33 cellular contexts compared by ENCODE assay signal in the genomic region with DNA sequence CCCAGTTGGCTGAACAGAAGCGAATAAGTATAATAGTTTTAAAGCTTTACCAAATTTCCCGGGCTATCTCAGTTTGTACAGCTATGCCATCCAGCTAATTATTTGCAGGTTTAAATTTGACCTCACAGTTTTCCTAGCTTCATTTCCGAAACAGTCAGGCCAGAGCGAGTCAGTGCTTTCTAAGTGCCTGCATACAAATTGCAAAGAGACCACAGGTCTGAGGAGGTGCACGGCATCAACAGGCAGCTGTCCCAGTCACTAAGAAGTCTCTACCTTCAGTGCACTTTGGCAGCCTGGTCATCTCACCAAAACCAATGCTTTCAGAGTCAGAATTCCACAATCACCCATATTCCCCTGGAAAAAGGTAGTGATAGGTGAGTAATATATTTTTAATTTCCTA. TPM values are rescaled to one million over a fixed set of nuclear protein-coding genes. Genes with fewer than 3 reads are reported as not detected.
"Had no signal": no experiment of that assay in that cellular context is flagged by ENCODE, and none has a peak within 500 bp of the region (broad histone marks: within the 10 kb centered on the region; RNA-seq: fewer than 3 reads in every experiment).

No MANE protein-coding gene starts in this region.

- H3K27ac Mint-ChIP-seq: activated CD4-positive, alpha-beta T cell treated with anti-CD3 and anti-CD28 coated beads, Interleukin-2, amount 10 ng/mL, durations not matched to agents 24 days and 14 days; activated CD8-positive, alpha-beta T cell treated with anti-CD3 and anti-CD28 coated beads for 36 hours; activated naive CD4-positive, alpha-beta T cell treated with anti-CD3 and anti-CD28 coated beads, Interleukin-2, amount 50 U/mL, for 24 hours; activated naive CD8-positive, alpha-beta T cell treated with anti-CD3 and anti-CD28 coated beads, Interleukin-2, amount 10 ng/mL, durations not matched to agents 7 days and 5 days; activated T-cell treated with anti-CD3 and anti-CD28 coated beads, Interleukin-2, amount 50 U/mL, for 72 hours; activated T-helper 17 cell treated with anti-CD3 and anti-CD28 coated beads, Interleukin-2, amount 50 U/mL, for 72 hours; brain; T-helper 1 cell treated with Interleukin-12 subunit alpha and Interleukin-12 subunit beta and Interleukin-4 antibody, amounts not matched to agents 30 μg/mL and 1 μg/mL, for 36 hours; T-helper 2 cell treated with Interferon-gamma antibody and Interleukin-4, amounts not matched to agents 5 μg/mL and 100 μg/mL, for 36 hours had no signal

- FAIRE-seq: astrocyte, bronchial epithelial cell, TTC549 had no signal

- H3K36me3 ChIP-seq: MG63, SJSA1 had no signal

- H3K36me3 Mint-ChIP-seq: activated naive CD4-positive, alpha-beta T cell treated with anti-CD3 and anti-CD28 coated beads, Interleukin-2, amount 50 U/mL, for 24 hours; activated naive CD8-positive, alpha-beta T cell treated with anti-CD3 and anti-CD28 coated beads, Interleukin-2, amount 10 ng/mL, durations not matched to agents 7 days and 5 days; brain had no signal

- H3K4me3 Mint-ChIP-seq: activated CD4-positive, alpha-beta T cell treated with anti-CD3 and anti-CD28 coated beads, Interleukin-2, amount 10 ng/mL, durations not matched to agents 24 days and 14 days; activated CD8-positive, alpha-beta T cell treated with anti-CD3 and anti-CD28 coated beads for 36 hours; activated naive CD4-positive, alpha-beta T cell treated with anti-CD3 and anti-CD28 coated beads, Interleukin-2, amount 50 U/mL, for 24 hours; activated naive CD8-positive, alpha-beta T cell treated with anti-CD3 and anti-CD28 coated beads, Interleukin-2, amount 10 ng/mL, durations not matched to agents 7 days and 5 days; activated T-cell treated with anti-CD3 and anti-CD28 coated beads, Interleukin-2, amount 50 U/mL, for 72 hours; activated T-helper 17 cell treated with anti-CD3 and anti-CD28 coated beads, Interleukin-2, amount 50 U/mL, for 72 hours; brain; T-helper 1 cell treated with Interleukin-12 subunit alpha and Interleukin-12 subunit beta and Interleukin-4 antibody, amounts not matched to agents 30 μg/mL and 1 μg/mL, for 36 hours; T-helper 2 cell treated with Interferon-gamma antibody and Interleukin-4, amounts not matched to agents 5 μg/mL and 100 μg/mL, for 36 hours had no signal

- H3K4me3 ChIP-seq: MG63, SJSA1 had no signal

- H3K4me1 ChIP-seq: SJSA1 had no signal

- H3K27me3 ChIP-seq: MG63, SJSA1 had no signal

- H3K9me3 Mint-ChIP-seq: activated CD4-positive, alpha-beta T cell treated with anti-CD3 and anti-CD28 coated beads, Interleukin-2, amount 10 ng/mL, durations not matched to agents 24 days and 14 days; activated naive CD4-positive, alpha-beta T cell treated with anti-CD3 and anti-CD28 coated beads, Interleukin-2, amount 50 U/mL, for 24 hours; activated naive CD8-positive, alpha-beta T cell treated with anti-CD3 and anti-CD28 coated beads, Interleukin-2, amount 10 ng/mL, durations not matched to agents 7 days and 5 days; activated T-helper 17 cell treated with anti-CD3 and anti-CD28 coated beads, Interleukin-2, amount 50 U/mL, for 72 hours; T-helper 1 cell treated with Interleukin-12 subunit alpha and Interleukin-12 subunit beta and Interleukin-4 antibody, amounts not matched to agents 30 μg/mL and 1 μg/mL, for 36 hours; T-helper 2 cell treated with Interferon-gamma antibody and Interleukin-4, amounts not matched to agents 5 μg/mL and 100 μg/mL, for 36 hours had no signal

- DNase-seq: activated CD4-positive, alpha-beta T cell treated with anti-CD3 and anti-CD28 coated beads, Interleukin-2, amount 10 ng/mL, durations not matched to agents 24 days and 14 days; activated CD4-positive, alpha-beta T cell treated with anti-CD3 and anti-CD28 coated beads, Interleukin-2, amount 50 U/mL, for 4 hours; activated CD8-positive, alpha-beta T cell treated with anti-CD3 and anti-CD28 coated beads for 36 hours; activated effector memory CD4-positive, alpha-beta T cell treated with anti-CD3 and anti-CD28 coated beads, Interleukin-2, amount 50 U/mL, for 16 hours; activated naive CD4-positive, alpha-beta T cell treated with Interleukin-2 at 50 U/mL for 16 hours; activated naive CD8-positive, alpha-beta T cell treated with anti-CD3 and anti-CD28 coated beads, Interleukin-2, amount 10 ng/mL, durations not matched to agents 7 days and 5 days; activated T-cell treated with anti-CD3 and anti-CD28 coated beads, Interleukin-2, amount 50 U/mL, for 1 hour; activated T-cell treated with anti-CD3 and anti-CD28 coated beads, Interleukin-2, amount 50 U/mL, for 72 hours; amygdala; caudate nucleus; Karpas-422; KBM-7; MG63; NCI-H1048; NCI-H1105 treated with DMSO at 0.1 percent for 48 hours; NCI-H1436; NCI-H1694; NCI-H1930; NCI-H2081 treated with DMSO at 0.1 percent for 48 hours; NCI-H345; NCI-H524 treated with DMSO at 0.1 percent for 48 hours; SHP77 treated with DMSO at 0.1 percent for 48 hours; SK-N-SH had no signal

- H3K27ac ChIP-seq: SJSA1 had no signal

- H3K27me3 Mint-ChIP-seq: activated CD4-positive, alpha-beta T cell treated with anti-CD3 and anti-CD28 coated beads, Interleukin-2, amount 10 ng/mL, durations not matched to agents 24 days and 14 days; activated CD8-positive, alpha-beta T cell treated with anti-CD3 and anti-CD28 coated beads for 36 hours; activated naive CD4-positive, alpha-beta T cell treated with anti-CD3 and anti-CD28 coated beads, Interleukin-2, amount 50 U/mL, for 24 hours; activated naive CD8-positive, alpha-beta T cell treated with anti-CD3 and anti-CD28 coated beads, Interleukin-2, amount 10 ng/mL, durations not matched to agents 7 days and 5 days had no signal

- H3K9me3 ChIP-seq: MG63, SJSA1, SK-N-SH had no signal

- H3K4me1 Mint-ChIP-seq: activated CD4-positive, alpha-beta T cell treated with anti-CD3 and anti-CD28 coated beads, Interleukin-2, amount 10 ng/mL, durations not matched to agents 24 days and 14 days; activated naive CD4-positive, alpha-beta T cell treated with anti-CD3 and anti-CD28 coated beads, Interleukin-2, amount 50 U/mL, for 24 hours; activated naive CD8-positive, alpha-beta T cell treated with anti-CD3 and anti-CD28 coated beads, Interleukin-2, amount 10 ng/mL, durations not matched to agents 7 days and 5 days; activated T-helper 17 cell treated with anti-CD3 and anti-CD28 coated beads, Interleukin-2, amount 50 U/mL, for 72 hours had no signal

RNA-seq across cellular contexts. Expression of a gene that starts 51.9 kb away (rescaled TPM):
- total RNA-seq: activated CD4-positive, alpha-beta T cell treated with anti-CD3 and anti-CD28 coated beads, Interleukin-2, amount 10 ng/mL, durations not matched to agents 24 days and 14 days; activated CD8-positive, alpha-beta memory T cell treated with anti-CD3 and anti-CD28 coated beads for 36 hours; activated CD8-positive, alpha-beta T cell treated with anti-CD3 and anti-CD28 coated beads for 36 hours; activated naive CD8-positive, alpha-beta T cell treated with anti-CD3 and anti-CD28 coated beads, Interleukin-2, amount 10 ng/mL, durations not matched to agents 7 days and 5 days; activated T-cell treated with anti-CD3 and anti-CD28 coated beads, Interleukin-2, amount 50 U/mL, for 72 hours; activated T-helper 17 cell treated with anti-CD3 and anti-CD28 coated beads, Interleukin-2, amount 50 U/mL, for 72 hours had no signal
